Comparison of ENCODE assay signal across 8 cellular contexts in genomic region chr7:142482899-142483658, GRCh38.
DNase-seq lines count a peak whose midpoint lies in the region; ATAC-seq and TF ChIP-seq lines count a peak whose summit lies in the region.

No MANE protein-coding gene starts in this region.

- DNase-seq in EL (peak; percentile 59), KBM-7 (peak; percentile 43), chondrocyte (ENCODE audit: low spot score) (no peak), memory B cell (ENCODE audit: low spot score in 2 of 2) (peak in 1 of 2 donors; percentile 12), cortex of kidney (lab: John Stamatoyannopoulos, UW) (no peak)
- DNase-seq in activated CD4-positive, CD25-positive, alpha-beta regulatory T cell (lab: John Stamatoyannopoulos, UW), result peak; percentile 6 to 34 (median 23)

- no peak overlapping the region for H3K27ac Mint-ChIP-seq in chondrocyte (ENCODE audit: unreplicated experiment)
- no peak overlapping the region for H3K27ac Mint-ChIP-seq in memory B cell

- H3K4me3 ChIP-seq in thymus (ENCODE audit: low read length), result no peak overlapping the region

- no peaks in the 10 kb centered on the region for H3K9me3 ChIP-seq in thymus (ENCODE audit: control insufficient read depth)

- no peaks in the 10 kb centered on the region for H3K36me3 Mint-ChIP-seq in chondrocyte (ENCODE audit: low read depth)
- no peaks in the 10 kb centered on the region for H3K36me3 Mint-ChIP-seq in memory B cell

- H3K36me3 ChIP-seq in thymus (ENCODE audit: control insufficient read depth, insufficient read depth), result no peaks in the 10 kb centered on the region

- no peaks in the 10 kb centered on the region for H3K9me3 Mint-ChIP-seq in chondrocyte (ENCODE audit: low read depth)
- H3K9me3 Mint-ChIP-seq in memory B cell, result no peaks in the 10 kb centered on the region

- peak; percentile 91 for TF ChIP-seq CTCF in chondrocyte (IDR thresholded peaks at IDR 0.05)

- in situ Hi-C loops in KBM-7 (cut with MboI; ENCODE audit: low pct_unique_long_range_greater_than_20kb, low sequenced_read_pairs), result no loop called here

- no peaks in the 10 kb centered on the region for H3K27me3 ChIP-seq in thymus (ENCODE audit: control insufficient read depth, insufficient read depth)

- ATAC-seq in GM21390 (IDR thresholded peaks at IDR 0.05; ENCODE audit: unreplicated experiment) (peak; percentile 41), memory B cell (ENCODE audit: low read depth) (peak; percentile 64)

- 23% methylated on average over 9 of the region's 9 CpGs for WGBS in thymus

- H3K27me3 Mint-ChIP-seq in chondrocyte (ENCODE audit: low read depth) (peaks cover 18% of the 10 kb centered on the region), memory B cell (peaks cover 13% of the 10 kb centered on the region)

- H3K4me1 Mint-ChIP-seq in chondrocyte (ENCODE audit: low read depth), result peaks cover 5% of the 10 kb centered on the region
- H3K4me1 Mint-ChIP-seq in memory B cell, result peaks cover 14% of the 10 kb centered on the region

- no peak overlapping the region for H3K4me3 Mint-ChIP-seq in chondrocyte (ENCODE audit: unreplicated experiment)
- no peak overlapping the region for H3K4me3 Mint-ChIP-seq in memory B cell

- peak overlapping the region; percentile 80 for H3K27ac ChIP-seq in thymus (ENCODE audit: low read depth)

- peaks cover 21% of the 10 kb centered on the region for H3K4me1 ChIP-seq in thymus (ENCODE audit: control insufficient read depth, insufficient read depth, low read length)

Comparison
In these comparisons a context has a peak if more than half of its experiments do, and no peak if none do; other contexts are left out.
1. DNase-seq: peak in EL (single experiment), KBM-7 (single experiment) and activated CD4-positive, CD25-positive, alpha-beta regulatory T cell (4 of 4); none in chondrocyte (single experiment) and cortex of kidney (single experiment).